Comparison of ENCODE assay signal across 12 cellular contexts in genomic region chr7:139687980-139688632, GRCh38.
DNase-seq lines count a peak whose midpoint lies in the region; ATAC-seq and TF ChIP-seq lines count a peak whose summit lies in the region.
"Had no signal": no experiment of that assay in that cellular context is flagged by ENCODE, and none has a peak within 500 bp of the region (broad histone marks: within the 10 kb centered on the region; RNA-seq: fewer than 3 reads in every experiment).

No MANE protein-coding gene starts in this region.

- peaks cover 7% of the 10 kb centered on the region for H3K4me1 ChIP-seq in BE2C

- CTCF ChIA-PET in MCF 10A (lab: Yijun Ruan, JAX), result interaction anchor here (0.5 to 1.6 kb wide), 3 partner anchors 86 to 347 kb away, joined by 3 to 6 read pairs (median 3); partner anchors contain the start of gene FMC1

- H3K36me3 ChIP-seq in BE2C, result no peaks in the 10 kb centered on the region

- no peaks in the 10 kb centered on the region for H3K27me3 ChIP-seq in BE2C

- BruUV-seq in MCF 10A (replicated peaks; lab: Mats Ljungman, UMichigan), result no TSS peak

- no peak overlapping the region for H3K4me3 ChIP-seq in BE2C (ENCODE audit: low read depth, low read length)

- H3K9me3 ChIP-seq in BE2C, result peaks cover 2% of the 10 kb centered on the region; the same call in 1 of the 2 replicates

- DNase-seq in BE2C (peak; percentile 52), HT1080 (ENCODE audit: low read depth) (peak; percentile 72), MCF 10A (ENCODE audit: unreplicated experiment) (peak; percentile 66), kidney tubule cell (ENCODE audit: low spot score) (peak; percentile 31), cerebellum (ENCODE audit: low spot score) (no peak), GM13977 (ENCODE audit: low spot score) (no peak), type B pancreatic cell (ENCODE audit: extremely low spot score, unreplicated experiment) (no peak)
- DNase-seq: COR-L47; retina; stimulated activated CD8-positive, alpha-beta memory T cell treated with anti-CD3 and anti-CD28 coated beads, Interleukin-4, amount 100 ng/mL, for 48 hours had no signal

- H3K4me3 Mint-ChIP-seq in MCF 10A (ENCODE audit: unreplicated experiment), result no peak overlapping the region
- H3K4me3 Mint-ChIP-seq in type B pancreatic cell, result no peak overlapping the region
- H3K4me3 Mint-ChIP-seq: activated naive CD4-positive, alpha-beta T cell treated with anti-CD3 and anti-CD28 coated beads, Interleukin-2, amount 50 U/mL, for 24 hours had no signal

- POLR2A ChIA-PET in MCF 10A (lab: Yijun Ruan, JAX), result interaction anchor here (0.6 kb wide), 1 partner anchor 8 kb away, joined by 3 read pairs; no protein-coding TSS in a partner anchor

- no peak for ATAC-seq in HG02852 (IDR thresholded peaks at IDR 0.05; ENCODE audit: unreplicated experiment)

- H3K27me3 Mint-ChIP-seq in MCF 10A (ENCODE audit: insufficient read depth, unreplicated experiment) (no peaks in the 10 kb centered on the region), type B pancreatic cell (no peaks in the 10 kb centered on the region)
- H3K27me3 Mint-ChIP-seq: activated naive CD4-positive, alpha-beta T cell treated with anti-CD3 and anti-CD28 coated beads, Interleukin-2, amount 50 U/mL, for 24 hours had no signal

- intact Hi-C loops in MCF 10A (cut with micrococcal nuclease), result no loop called here

- TF ChIP-seq CTCF in BE2C (IDR thresholded peaks at IDR 0.05; ENCODE audit: low read depth, low read length), result no peak
- TF ChIP-seq CTCF in MCF 10A (IDR thresholded peaks at IDR 0.05; ENCODE audit: unreplicated experiment), result no peak
- TF ChIP-seq CTCF in GM13977 (IDR thresholded peaks at IDR 0.05; ENCODE audit: extremely low read depth, insufficient read depth, missing control alignments), result no peak
- TF ChIP-seq CTCF in type B pancreatic cell (conservative IDR thresholded peaks at IDR 0.05), result no peak

- H3K36me3 Mint-ChIP-seq in MCF 10A (ENCODE audit: insufficient read depth, unreplicated experiment), result peaks cover 38% of the 10 kb centered on the region
- peaks cover 35% of the 10 kb centered on the region for H3K36me3 Mint-ChIP-seq in type B pancreatic cell

- H3K27ac Mint-ChIP-seq in MCF 10A (ENCODE audit: low read depth, unreplicated experiment), result peak overlapping the region; percentile 21
- H3K27ac Mint-ChIP-seq in type B pancreatic cell, result no peak overlapping the region
- H3K27ac Mint-ChIP-seq: activated naive CD4-positive, alpha-beta T cell treated with anti-CD3 and anti-CD28 coated beads, Interleukin-2, amount 50 U/mL, for 24 hours had no signal

- H3K9me3 Mint-ChIP-seq in MCF 10A (ENCODE audit: unreplicated experiment), result peaks cover 12% of the 10 kb centered on the region
- peaks cover 9% of the 10 kb centered on the region for H3K9me3 Mint-ChIP-seq in type B pancreatic cell
- H3K9me3 Mint-ChIP-seq: activated naive CD4-positive, alpha-beta T cell treated with anti-CD3 and anti-CD28 coated beads, Interleukin-2, amount 50 U/mL, for 24 hours had no signal

- H3K4me1 Mint-ChIP-seq in MCF 10A (ENCODE audit: insufficient read depth, unreplicated experiment) (peaks cover 26% of the 10 kb centered on the region), type B pancreatic cell (ENCODE audit: unreplicated experiment) (peaks cover 19% of the 10 kb centered on the region)

- in situ Hi-C loops in GM13977 (cut with MboI; ENCODE audit: low pct_unique_long_range_greater_than_20kb, low sequenced_read_pairs, unreplicated experiment), result no loop called here

Comparison
In these comparisons a context has a peak if more than half of its experiments do, and no peak if none do; other contexts are left out.
1. DNase-seq: peak in BE2C (single experiment), HT1080 (single experiment), MCF 10A (single experiment) and kidney tubule cell (single experiment); none in cerebellum (single experiment), GM13977 (single experiment) and type B pancreatic cell (single experiment).